ENCODE assay signal across 2 cellular contexts in genomic region chr9:93821307-93821703, GRCh38.
TF ChIP-seq lines count a peak whose summit lies in the region.

No MANE protein-coding gene starts in this region.

TF ChIP-seq in SK-N-SH, 30 proteins besides CTCF, POLR2A, EP300 and RAD21 (continued from another document):
- TF ChIP-seq, protein P1, sequence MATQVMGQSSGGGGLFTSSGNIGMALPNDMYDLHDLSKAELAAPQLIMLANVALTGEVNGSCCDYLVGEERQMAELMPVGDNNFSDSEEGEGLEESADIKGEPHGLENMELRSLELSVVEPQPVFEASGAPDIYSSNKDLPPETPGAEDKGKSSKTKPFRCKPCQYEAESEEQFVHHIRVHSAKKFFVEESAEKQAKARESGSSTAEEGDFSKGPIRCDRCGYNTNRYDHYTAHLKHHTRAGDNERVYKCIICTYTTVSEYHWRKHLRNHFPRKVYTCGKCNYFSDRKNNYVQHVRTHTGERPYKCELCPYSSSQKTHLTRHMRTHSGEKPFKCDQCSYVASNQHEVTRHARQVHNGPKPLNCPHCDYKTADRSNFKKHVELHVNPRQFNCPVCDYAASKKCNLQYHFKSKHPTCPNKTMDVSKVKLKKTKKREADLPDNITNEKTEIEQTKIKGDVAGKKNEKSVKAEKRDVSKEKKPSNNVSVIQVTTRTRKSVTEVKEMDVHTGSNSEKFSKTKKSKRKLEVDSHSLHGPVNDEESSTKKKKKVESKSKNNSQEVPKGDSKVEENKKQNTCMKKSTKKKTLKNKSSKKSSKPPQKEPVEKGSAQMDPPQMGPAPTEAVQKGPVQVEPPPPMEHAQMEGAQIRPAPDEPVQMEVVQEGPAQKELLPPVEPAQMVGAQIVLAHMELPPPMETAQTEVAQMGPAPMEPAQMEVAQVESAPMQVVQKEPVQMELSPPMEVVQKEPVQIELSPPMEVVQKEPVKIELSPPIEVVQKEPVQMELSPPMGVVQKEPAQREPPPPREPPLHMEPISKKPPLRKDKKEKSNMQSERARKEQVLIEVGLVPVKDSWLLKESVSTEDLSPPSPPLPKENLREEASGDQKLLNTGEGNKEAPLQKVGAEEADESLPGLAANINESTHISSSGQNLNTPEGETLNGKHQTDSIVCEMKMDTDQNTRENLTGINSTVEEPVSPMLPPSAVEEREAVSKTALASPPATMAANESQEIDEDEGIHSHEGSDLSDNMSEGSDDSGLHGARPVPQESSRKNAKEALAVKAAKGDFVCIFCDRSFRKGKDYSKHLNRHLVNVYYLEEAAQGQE (IDR thresholded peaks at IDR 0.05; ENCODE audit: low read depth, low read length) = no peak
- TF ChIP-seq NRF1 (IDR thresholded peaks at IDR 0.05; ENCODE audit: low read depth, low read length) (no peak), SMC3 (IDR thresholded peaks at IDR 0.05; ENCODE audit: low read depth, low read length) (no peak), SIN3A (IDR thresholded peaks at IDR 0.05; ENCODE audit: borderline replicate concordance, low read depth, low read length) (no peak), ELF1 (IDR thresholded peaks at IDR 0.05) (no peak), FOXJ3 (CRISPR knock-in tag; IDR thresholded peaks at IDR 0.05) (no peak), MEF2A (IDR thresholded peaks at IDR 0.05; ENCODE audit: borderline replicate concordance, low read depth) (no peak), TEAD4 (IDR thresholded peaks at IDR 0.05; ENCODE audit: borderline replicate concordance, insufficient read depth) (no peak), TCF12 (IDR thresholded peaks at IDR 0.05) (no peak)
- TF ChIP-seq, protein P2, sequence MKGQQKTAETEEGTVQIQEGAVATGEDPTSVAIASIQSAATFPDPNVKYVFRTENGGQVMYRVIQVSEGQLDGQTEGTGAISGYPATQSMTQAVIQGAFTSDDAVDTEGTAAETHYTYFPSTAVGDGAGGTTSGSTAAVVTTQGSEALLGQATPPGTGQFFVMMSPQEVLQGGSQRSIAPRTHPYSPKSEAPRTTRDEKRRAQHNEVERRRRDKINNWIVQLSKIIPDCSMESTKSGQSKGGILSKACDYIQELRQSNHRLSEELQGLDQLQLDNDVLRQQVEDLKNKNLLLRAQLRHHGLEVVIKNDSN (IDR thresholded peaks at IDR 0.05; ENCODE audit: borderline replicate concordance, low read depth) = no peak

TF ChIP-seq in SK-N-SH treated with all-trans-retinoic acid at 6 μM for 48 hours, 23 proteins besides CTCF, POLR2A, EP300 and RAD21 (continued from another document):
- TF ChIP-seq PATZ1 (CRISPR knock-in tag; IDR thresholded peaks at IDR 0.05; ENCODE audit: borderline replicate concordance) (no peak), POU6F1 (CRISPR knock-in tag; IDR thresholded peaks at IDR 0.05; ENCODE audit: borderline replicate concordance, low read depth) (no peak), SNAI2 (CRISPR knock-in tag; IDR thresholded peaks at IDR 0.05) (no peak), RARB (CRISPR knock-in tag; IDR thresholded peaks at IDR 0.05) (no peak), CSDC2 (CRISPR knock-in tag; IDR thresholded peaks at IDR 0.05) (no peak), TCF4 (CRISPR knock-in tag; IDR thresholded peaks at IDR 0.05; ENCODE audit: borderline replicate concordance) (no peak), ZC3H10 (CRISPR knock-in tag; IDR thresholded peaks at IDR 0.05) (no peak), ARNTL (CRISPR knock-in tag; IDR thresholded peaks at IDR 0.05; ENCODE audit: borderline replicate concordance, low read depth) (no peak), OSR1 (CRISPR knock-in tag; IDR thresholded peaks at IDR 0.05) (no peak), TOX (CRISPR knock-in tag; IDR thresholded peaks at IDR 0.05; ENCODE audit: borderline replicate concordance) (no peak), ZNF70 (CRISPR knock-in tag; IDR thresholded peaks at IDR 0.05) (no peak), ZFP3 (CRISPR knock-in tag; IDR thresholded peaks at IDR 0.05) (no peak), ZNF565 (CRISPR knock-in tag; conservative IDR thresholded peaks at IDR 0.05; ENCODE audit: low read depth) (no peak), ZNF8 (CRISPR knock-in tag; IDR thresholded peaks at IDR 0.05) (no peak)
- TF ChIP-seq, protein P3, sequence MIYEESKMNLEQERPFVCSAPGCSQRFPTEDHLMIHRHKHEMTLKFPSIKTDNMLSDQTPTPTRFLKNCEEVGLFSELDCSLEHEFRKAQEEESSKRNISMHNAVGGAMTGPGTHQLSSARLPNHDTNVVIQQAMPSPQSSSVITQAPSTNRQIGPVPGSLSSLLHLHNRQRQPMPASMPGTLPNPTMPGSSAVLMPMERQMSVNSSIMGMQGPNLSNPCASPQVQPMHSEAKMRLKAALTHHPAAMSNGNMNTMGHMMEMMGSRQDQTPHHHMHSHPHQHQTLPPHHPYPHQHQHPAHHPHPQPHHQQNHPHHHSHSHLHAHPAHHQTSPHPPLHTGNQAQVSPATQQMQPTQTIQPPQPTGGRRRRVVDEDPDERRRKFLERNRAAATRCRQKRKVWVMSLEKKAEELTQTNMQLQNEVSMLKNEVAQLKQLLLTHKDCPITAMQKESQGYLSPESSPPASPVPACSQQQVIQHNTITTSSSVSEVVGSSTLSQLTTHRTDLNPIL (CRISPR knock-in tag; IDR thresholded peaks at IDR 0.05; ENCODE audit: low read depth) = no peak
